Comparison of ENCODE assay signal across 27 cellular contexts in the genomic region with DNA sequence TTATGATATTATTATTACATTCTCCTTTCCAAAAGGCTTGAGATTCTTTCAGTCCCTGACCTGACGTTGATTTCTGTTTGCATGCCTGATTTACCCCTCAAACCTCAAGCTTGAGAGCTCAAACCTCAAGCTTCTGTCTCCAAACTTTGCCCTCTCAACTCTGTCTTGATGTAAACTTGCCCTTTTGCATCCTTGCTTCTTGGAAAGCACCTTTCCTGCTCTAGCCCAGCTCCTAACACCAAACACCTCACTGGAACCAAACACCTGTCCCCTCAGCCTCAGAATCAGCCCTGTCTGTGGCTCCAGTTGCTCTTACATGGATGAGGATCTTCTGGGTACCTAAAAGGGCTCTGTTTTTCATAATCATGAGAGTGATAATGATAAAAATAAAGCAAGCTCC.
"Had no signal": no experiment of that assay in that cellular context is flagged by ENCODE, and none has a peak within 500 bp of the region (broad histone marks: within the 10 kb centered on the region; RNA-seq: fewer than 3 reads in every experiment).

No MANE protein-coding gene starts in this region.

- H3K27me3 ChIP-seq: testis, thyroid gland, tibial artery, tibial nerve, transverse colon, upper lobe of left lung, upper lobe of right lung, uterus, vagina had no signal

- ATAC-seq: stimulated activated effector memory CD8-positive, alpha-beta T cell treated with anti-CD3 and anti-CD28 coated beads, Interleukin-12 subunit alpha, Interleukin-12 subunit beta, amount 100 ng/mL, for 72 hours; stimulated activated memory B cell treated with anti-CD40 and anti-IgM and Interleukin-4, amounts not matched to agents 10 μg/mL and 1 μg/mL and 100 μg/mL, for 72 hours; stimulated activated naive B cell treated with anti-CD40 and anti-IgM and Interleukin-4, amounts not matched to agents 10 μg/mL and 1 μg/mL and 100 μg/mL, for 72 hours; stimulated activated naive CD8-positive, alpha-beta T cell treated with anti-CD3 and anti-CD28 coated beads, Interleukin-15, amount 100 ng/mL, for 72 hours; stimulated activated naive CD8-positive, alpha-beta T cell treated with anti-CD3 and anti-CD28 coated beads, Interleukin-15, Interleukin-2, amounts not matched to agents 100 U/mL and 50 U/mL, for 24 hours; upper lobe of right lung had no signal

- H3K27ac ChIP-seq: stomach, suprapubic skin, testis, thoracic aorta, thyroid gland, tibial artery, tibial nerve, transverse colon, upper lobe of left lung, upper lobe of right lung, uterus, vagina had no signal

- FAIRE-seq: urothelium cell line had no signal

- H3K9me3 ChIP-seq: stomach, suprapubic skin, testis, thoracic aorta, thyroid gland, tibial artery, transverse colon, upper lobe of left lung, upper lobe of right lung, uterus, vagina had no signal

- H3K36me3 ChIP-seq: stomach, suprapubic skin, thoracic aorta, thyroid gland, tibial artery, tibial nerve, transverse colon, upper lobe of left lung, upper lobe of right lung, uterus, vagina had no signal

- DNase-seq: stimulated activated CD4-positive, alpha-beta T cell treated with anti-CD3 and anti-CD28 coated beads, Interleukin-2, amount 100 ng/mL, for 48 hours; stimulated activated CD4-positive, alpha-beta T cell treated with anti-CD3 and anti-CD28 coated beads, Interleukin-4, amount 100 ng/mL, for 1 hour; stimulated activated CD4-positive, alpha-beta T cell treated with anti-CD3 and anti-CD28 coated beads, Interleukin-4, amount 100 ng/mL, for 24 hours; stimulated activated CD4-positive, alpha-beta T cell treated with anti-CD3 and anti-CD28 coated beads, Interleukin-4, amount 100 ng/mL, for 4 hours; stimulated activated CD8-positive, alpha-beta memory T cell treated with anti-CD3 and anti-CD28 coated beads, Interleukin-4, amount 100 ng/mL, for 48 hours; stimulated activated naive B cell treated with anti-CD40 and anti-IgM and Interleukin-4, amounts not matched to agents 10 μg/mL and 1 μg/mL and 100 μg/mL, for 72 hours; stimulated activated naive CD4-positive, alpha-beta T cell; stimulated activated naive CD4-positive, alpha-beta T cell treated with Interleukin-2 at 50 U/mL for 16 hours; stimulated activated naive CD8-positive, alpha-beta T cell treated with anti-CD3 and anti-CD28 coated beads, Interleukin-15, amount 100 ng/mL, for 72 hours; stimulated activated naive CD8-positive, alpha-beta T cell treated with anti-CD3 and anti-CD28 coated beads, Interleukin-15, Interleukin-2, amounts not matched to agents 100 U/mL and 50 U/mL, for 24 hours; stomach; substantia nigra; testis; thyroid gland; tibial artery; transverse colon; trophoblast cell; upper lobe of left lung; upper lobe of right lung; uterus had no signal

- H3K4me3 ChIP-seq: stomach, suprapubic skin, testis, thoracic aorta, thyroid gland, tibial artery, tibial nerve, transverse colon, upper lobe of left lung, upper lobe of right lung, uterus, vagina had no signal

- H3K4me1 ChIP-seq: stomach, suprapubic skin, testis, thyroid gland, tibial artery, tibial nerve, transverse colon, upper lobe of left lung, upper lobe of right lung, uterus, vagina had no signal
